Comparison of ENCODE assay signal across 12 cellular contexts in genomic region chr19:58395979-58396627, GRCh38. TPM values are rescaled to one million over a fixed set of nuclear protein-coding genes. Genes with fewer than 3 reads are reported as not detected.
A peak's percentile ranks its signal among the peaks of the same experiment; 100 is the strongest.
DNase-seq lines count a peak whose midpoint lies in the region; ATAC-seq and TF ChIP-seq lines count a peak whose summit lies in the region.
"Had no signal": no experiment of that assay in that cellular context is flagged by ENCODE, and none has a peak within 500 bp of the region (broad histone marks: within the 10 kb centered on the region; RNA-seq: fewer than 3 reads in every experiment).

No MANE protein-coding gene starts in this region.

- peak overlapping the region; percentile 71 for H3K4me2 ChIP-seq in hepatocyte

- TF ChIP-seq EP300 in sigmoid colon (IDR thresholded peaks at IDR 0.05) = no peak

- no peak overlapping the region for H3K4me3 ChIP-seq in hepatocyte
- peak overlapping the region; percentile 11 for H3K4me3 ChIP-seq in skeletal muscle cell (ENCODE audit: low read depth, low read length)
- no peak overlapping the region for H3K4me3 ChIP-seq in sigmoid colon
- H3K4me3 ChIP-seq: HAP-1 had no signal

- intact Hi-C loops in sigmoid colon (cut with DNase I) = no loop called here

- TF ChIP-seq CTCF in RWPE1 (conservative IDR thresholded peaks at IDR 0.05; ENCODE audit: low read depth) = no peak
- TF ChIP-seq CTCF in hepatocyte (IDR thresholded peaks at IDR 0.05; ENCODE audit: poor library complexity) = no peak
- TF ChIP-seq CTCF in sigmoid colon (IDR thresholded peaks at IDR 0.05) = no peak

- H3K27ac ChIP-seq in RWPE1 (peak overlapping the region; percentile 76), hepatocyte (no peak overlapping the region), sigmoid colon (no peak overlapping the region)

- TF ChIP-seq POLR2A in sigmoid colon (IDR thresholded peaks at IDR 0.05) = no peak

- H3K4me1 ChIP-seq in hepatocyte (ENCODE audit: insufficient read depth) (peaks cover 11% of the 10 kb centered on the region), sigmoid colon (peaks cover 0 to 23% (median 17%) of the 10 kb centered on the region in 4 donors)

- CTCF ChIA-PET in RWPE1 (lab: Yijun Ruan, JAX) = no interaction called here

- no peaks in the 10 kb centered on the region for H3K36me3 ChIP-seq in hepatocyte (replicated peaks; ENCODE audit: insufficient read depth, low read depth)
- H3K36me3 ChIP-seq in sigmoid colon = peaks cover 0 to 42% (median 28%) of the 10 kb centered on the region in 4 donors

- no peak overlapping the region for H2AFZ ChIP-seq in hepatocyte

- H3K27me3 ChIP-seq in hepatocyte (peaks cover 8% of the 10 kb centered on the region), sigmoid colon (peaks cover 9 to 31% (median 26%) of the 10 kb centered on the region in 3 donors)

- no peak for ATAC-seq in GM21423 (IDR thresholded peaks at IDR 0.05; ENCODE audit: unreplicated experiment)

- 14% methylated on average over 24 of the region's 75 CpGs for WGBS in hepatocyte (ENCODE audit: low lambda C conversion rate, missing lambda C conversion rate)
- WGBS in sigmoid colon, 2 donors = 5 to 6% methylated on average over 75 of the region's 75 CpGs

- no peaks in the 10 kb centered on the region for H3K9me3 ChIP-seq in hepatocyte (ENCODE audit: low read depth)
- H3K9me3 ChIP-seq in sigmoid colon = no peaks in the 10 kb centered on the region
- H3K9me3 ChIP-seq: HAP-1 had no signal

- H4K20me1 ChIP-seq in hepatocyte (ENCODE audit: insufficient read depth, poor library complexity, severe bottlenecking) = peaks cover 10% of the 10 kb centered on the region

- POLR2A ChIA-PET in RWPE1 (lab: Yijun Ruan, JAX; ENCODE audit: low non-redundant PET) = interaction anchor here (1.0 kb wide), 1 partner anchor 14 kb away, joined by 7 read pairs; no protein-coding TSS in a partner anchor

- peak; percentile 9 for DNase-seq in NCI-H526 treated with DMSO at 0.1 percent for 48 hours (lab: John Stamatoyannopoulos, UW)
- DNase-seq in NCI-H526 (lab: John Stamatoyannopoulos, UW) = no peak
- DNase-seq in RWPE1 (ENCODE audit: low spot score) = no peak
- DNase-seq in hepatocyte (ENCODE audit: low spot score) = peak; percentile 41
- DNase-seq in skeletal muscle cell (ENCODE audit: low read depth) = no peak
- no peak for DNase-seq in activated effector memory CD4-positive, alpha-beta T cell treated with Interleukin-2 at 50 U/mL for 16 hours
- DNase-seq in sigmoid colon = no peak
- DNase-seq: MM.1S, NCI-H446 had no signal

- no peaks in the 10 kb centered on the region for H3K9me2 ChIP-seq in hepatocyte (replicated peaks; ENCODE audit: insufficient read depth)

- H3K79me2 ChIP-seq in hepatocyte = no peaks in the 10 kb centered on the region

RNA-seq across cellular contexts. Expression of gene RNF225, which starts 0.6 kb away (rescaled TPM):
- total RNA-seq in hepatocyte (not detected in 2 replicates), sigmoid colon (not detected)
- polyA plus RNA-seq in hepatocyte (0.47 TPM in 1 of 2 replicates, not detected in the other), sigmoid colon (under 1 TPM in 1 of 3 donors, not detected in 2; 0.07 TPM)
- total RNA-seq: omental fat pad had no signal

RNA-seq across cellular contexts. Expression of gene RPS5, which starts 9.0 kb away (rescaled TPM):
- total RNA-seq in hepatocyte (1,644 and 2,420 TPM in 2 replicates), sigmoid colon (1,000 to 10,000 TPM; 1,322 to 2,581 (median 2,411) TPM)
- polyA plus RNA-seq in hepatocyte (562 and 565 TPM in 2 replicates), sigmoid colon (1,000 to 10,000 TPM; 1,097 to 1,974 (median 1,406) TPM)

RNA-seq across cellular contexts. Expression of gene ZNF584, which starts 12.3 kb away (rescaled TPM):
- 4.5 and 5.5 TPM in 2 replicates for total RNA-seq in hepatocyte
- polyA plus RNA-seq in hepatocyte = 4.5 and 7.9 TPM in 2 replicates
- total RNA-seq in sigmoid colon = 10 to 100 TPM in 2 of 4 donors, 1 to 10 TPM in 2; 8.2 to 21.4 (median 12.0) TPM
- polyA plus RNA-seq in sigmoid colon = 1 to 10 TPM; 3.0 to 7.3 (median 4.8) TPM

RNA-seq across cellular contexts. Expression of gene ZNF837, which starts 15.3 kb away (rescaled TPM):
- total RNA-seq in hepatocyte (5.0 and 5.9 TPM in 2 replicates), sigmoid colon (1 to 10 TPM in 3 of 4 donors, under 1 TPM in 1; 0.66 to 2.2 (median 1.5) TPM)
- polyA plus RNA-seq in hepatocyte (5.4 and 9.7 TPM in 2 replicates), sigmoid colon (1 to 10 TPM; 1.2 to 2.5 (median 1.8) TPM)

RNA-seq across cellular contexts. Expression of gene ZNF497, which starts 33.6 kb away (rescaled TPM):
- total RNA-seq in hepatocyte = 1.5 and 1.6 TPM in 2 replicates
- polyA plus RNA-seq in hepatocyte = 3.3 and 4.3 TPM in 2 replicates
- under 1 TPM; 0.28 to 0.54 (median 0.43) TPM for total RNA-seq in sigmoid colon
- under 1 TPM in 2 of 3 donors, not detected in 1; 0.46 to 0.79 TPM for polyA plus RNA-seq in sigmoid colon

Comparison
In these comparisons a context has a peak if more than half of its experiments do, and no peak if none do; other contexts are left out.
1. DNase-seq: peak in NCI-H526 treated with DMSO at 0.1 percent for 48 hours (single experiment) and hepatocyte (single experiment); none in NCI-H526 (0 of 2), RWPE1 (single experiment), skeletal muscle cell (single experiment), activated effector memory CD4-positive, alpha-beta T cell treated with Interleukin-2 at 50 U/mL for 16 hours (single experiment) and sigmoid colon (single experiment).